8 cellular contexts compared by ENCODE assay signal in the genomic region with DNA sequence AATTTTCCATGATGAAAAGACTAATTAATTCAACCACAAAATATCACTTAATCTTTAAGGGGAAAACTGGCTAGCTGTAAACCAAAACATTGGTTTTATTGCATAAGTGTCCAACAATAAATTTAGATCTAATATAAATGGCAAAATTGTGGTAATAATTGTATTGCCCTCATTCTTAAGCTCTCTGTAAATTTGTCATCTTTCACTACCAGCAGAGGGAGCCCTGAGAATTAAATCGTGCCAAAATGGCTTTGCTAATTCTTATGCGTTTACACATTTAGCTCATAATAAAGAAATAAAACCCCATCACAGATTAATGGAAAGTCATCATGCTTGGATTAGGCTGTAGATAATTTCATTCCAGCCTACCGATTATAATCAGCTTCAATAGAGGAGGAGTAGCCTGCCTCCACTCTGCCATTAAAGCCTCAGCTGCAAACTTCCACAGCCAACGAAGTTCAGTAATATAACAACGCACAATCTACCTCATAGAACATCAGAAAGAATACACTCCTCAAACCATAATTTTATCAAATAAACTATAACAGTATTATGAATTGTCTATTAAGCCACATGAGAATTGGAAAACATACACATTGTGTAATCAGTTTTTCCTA.
DNase-seq lines count a peak whose midpoint lies in the region; ATAC-seq and TF ChIP-seq lines count a peak whose summit lies in the region.

No MANE protein-coding gene starts in this region.

- intact Hi-C loops in esophagus muscularis mucosa (cut with DNase I), result no loop called here
- intact Hi-C loops in psoas muscle (cut with DNase I), result loop anchor here (5.0 to 10.0 kb wide), 2 partner anchors 843 to 846 kb away; partner anchors contain the start of genes HOXD12 (in 2 of the 2) and HOXD13 (in 1 of the 2)

- H3K9me3 ChIP-seq in Peyer's patch (no peaks in the 10 kb centered on the region), esophagus muscularis mucosa (no peaks in the 10 kb centered on the region), psoas muscle (no peaks in the 10 kb centered on the region)

- H3K27me3 ChIP-seq in Peyer's patch, result no peaks in the 10 kb centered on the region
- H3K27me3 ChIP-seq in esophagus muscularis mucosa, result peaks cover 0 to 16% (median 0%) of the 10 kb centered on the region in 4 donors
- H3K27me3 ChIP-seq in psoas muscle (ENCODE audit: insufficient read depth in 3 of 3, low read length in 2 of 3), result peaks cover 0 to 17% (median 9%) of the 10 kb centered on the region in 3 donors

- H3K27me3 Mint-ChIP-seq in HFFc6 (ENCODE audit: insufficient read depth), result peaks cover 17% of the 10 kb centered on the region

- H3K27ac Mint-ChIP-seq in HFFc6, result no peak overlapping the region

- no peak overlapping the region for H3K4me3 ChIP-seq in Peyer's patch
- H3K4me3 ChIP-seq in esophagus muscularis mucosa, result no peak overlapping the region
- no peak overlapping the region for H3K4me3 ChIP-seq in psoas muscle

- TF ChIP-seq CTCF in HFFc6 (IDR thresholded peaks at IDR 0.05) (peak; percentile 84), Peyer's patch (IDR thresholded peaks at IDR 0.05) (peak in 5 of 6 experiments; percentile 32 to 59 (median 56)), esophagus muscularis mucosa (IDR thresholded peaks at IDR 0.05) (peak in 2 of 3 experiments; percentile 43 to 53), psoas muscle (IDR thresholded peaks at IDR 0.05) (peak; percentile 59)

- H3K4me1 ChIP-seq in Peyer's patch (no peaks in the 10 kb centered on the region), esophagus muscularis mucosa (no peaks in the 10 kb centered on the region), psoas muscle (no peaks in the 10 kb centered on the region)

- no peaks in the 10 kb centered on the region for H3K9me3 Mint-ChIP-seq in HFFc6

- no peaks in the 10 kb centered on the region for H3K36me3 Mint-ChIP-seq in HFFc6 (ENCODE audit: low read depth)

- TF ChIP-seq POLR2A in Peyer's patch (IDR thresholded peaks at IDR 0.05) (no peak), esophagus muscularis mucosa (IDR thresholded peaks at IDR 0.05; ENCODE audit: low read depth) (no peak)

- peak; percentile 17 for DNase-seq in DMS153 (lab: John Stamatoyannopoulos, UW)
- DNase-seq in HFFc6, result peak; percentile 29
- DNase-seq in Peyer's patch, result no peak
- DNase-seq in esophagus muscularis mucosa (ENCODE audit: extremely low spot score), result no peak
- no peak for DNase-seq in psoas muscle
- no peak for DNase-seq in NCI-H128 (lab: John Stamatoyannopoulos, UW; ENCODE audit: unreplicated experiment)

- 19% methylated on average over 5 of the region's 5 CpGs for WGBS in esophagus muscularis mucosa
- 14 to 27% (median 15%) methylated on average over 5 of the region's 5 CpGs for WGBS in psoas muscle, 3 donors

- TF ChIP-seq EP300 in esophagus muscularis mucosa (IDR thresholded peaks at IDR 0.05), result no peak

- H3K36me3 ChIP-seq in Peyer's patch (no peaks in the 10 kb centered on the region), esophagus muscularis mucosa (no peaks in the 10 kb centered on the region), psoas muscle (ENCODE audit: insufficient read depth in 1 of 2, low read depth in 1 of 2) (no peaks in the 10 kb centered on the region)

- H3K27ac ChIP-seq in Peyer's patch (no peak overlapping the region), esophagus muscularis mucosa (replicated peaks in 1 of 4) (no peak overlapping the region), psoas muscle (no peak overlapping the region)

- H3K4me3 Mint-ChIP-seq in HFFc6, result no peak overlapping the region

- ATAC-seq in psoas muscle (no peak), HG02981 (IDR thresholded peaks at IDR 0.05; ENCODE audit: unreplicated experiment) (no peak), HG03097 (IDR thresholded peaks at IDR 0.05; ENCODE audit: low FRiP score, unreplicated experiment) (no peak)

- H3K4me1 Mint-ChIP-seq in HFFc6 (ENCODE audit: low read depth), result no peaks in the 10 kb centered on the region

Comparison
In these comparisons a context has a peak if more than half of its experiments do, and no peak if none do; other contexts are left out.
1. DNase-seq: peak in DMS153 (single experiment) and HFFc6 (single experiment); none in Peyer's patch (0 of 3), esophagus muscularis mucosa (single experiment), psoas muscle (0 of 2) and NCI-H128 (single experiment).
2. Peak in every context shown above with its lines, with median percentiles within 50 percentile points of each other: CTCF ChIP-seq.